In genomic region chr11:7088921-7089320, GRCh38 we compare ENCODE assay signal across 19 cellular contexts. TPM values are rescaled to one million over a fixed set of nuclear protein-coding genes. Genes with fewer than 3 reads are reported as not detected.
DNase-seq lines count a peak whose midpoint lies in the region; ATAC-seq, FAIRE-seq and TF ChIP-seq lines count a peak whose summit lies in the region.
"Had no signal": no experiment of that assay in that cellular context is flagged by ENCODE, and none has a peak within 500 bp of the region (broad histone marks: within the 10 kb centered on the region; RNA-seq: fewer than 3 reads in every experiment).

RBMXL2 (plus strand) TSS chr11:7088998; CDS start chr11:7089121, 123 bp downstream.

- FAIRE-seq in kidney (lab: Jason Lieb, UNC): no peak
- FAIRE-seq: H1, K562 had no signal

- no peak within 1 kb of the TSS for H3K27ac Mint-ChIP-seq in WTC11
- H3K27ac Mint-ChIP-seq: CD8-positive, alpha-beta memory T cell had no signal

- H3K9me3 ChIP-seq in kidney (ENCODE audit: control insufficient read depth in 1 of 2, low read length in 2 of 2): no peaks in the 10 kb centered on the region

- no peaks in the 10 kb centered on the region for H3K4me1 Mint-ChIP-seq in WTC11
- H3K4me1 Mint-ChIP-seq: CD8-positive, alpha-beta memory T cell had no signal

- ATAC-seq in WTC11: peak; percentile 88
- no peak for ATAC-seq in sciatic nerve
- ATAC-seq: K562, PC-3 had no signal

- H3K4me3 Mint-ChIP-seq in WTC11: no peak within 1 kb of the TSS
- H3K4me3 Mint-ChIP-seq: CD8-positive, alpha-beta memory T cell had no signal

- no peak within 1 kb of the TSS for H3K27ac ChIP-seq in kidney (ENCODE audit: low read depth in 2 of 2, low read length in 2 of 2)
- H3K27ac ChIP-seq: BLaER1 treated with 17β-estradiol and CSF1 and Interleukin-3, amounts not matched to agents 10 nM and 100 nM had no signal

- H3K9ac ChIP-seq in kidney (ENCODE audit: low read length in 2 of 2): no peak within 1 kb of the TSS
- H3K9ac ChIP-seq: BLaER1 treated with 17β-estradiol and CSF1 and Interleukin-3, amounts not matched to agents 10 nM and 100 nM had no signal

- CTCF ChIA-PET in WTC11 (lab: Charles Lee): no interaction called here

- H3K36me3 ChIP-seq in kidney (ENCODE audit: control insufficient read depth in 1 of 2, insufficient read depth in 2 of 2, low read length in 2 of 2): no peaks in the 10 kb centered on the region
- H3K36me3 ChIP-seq: BLaER1 treated with 17β-estradiol and CSF1 and Interleukin-3, amounts not matched to agents 10 nM and 100 nM had no signal

- H3K27me3 Mint-ChIP-seq in WTC11 (ENCODE audit: low read depth): no peaks in the 10 kb centered on the region; the same call in 1 of the 2 replicates

- no peak within 1 kb of the TSS for H3K4me3 ChIP-seq in kidney (ENCODE audit: low read length in 2 of 2)
- H3K4me3 ChIP-seq: BLaER1 treated with 17β-estradiol and CSF1 and Interleukin-3, amounts not matched to agents 10 nM and 100 nM; K562 had no signal

- no peaks in the 10 kb centered on the region for H3K36me3 Mint-ChIP-seq in WTC11
- H3K36me3 Mint-ChIP-seq: CD8-positive, alpha-beta memory T cell had no signal

- POLR2A ChIA-PET in WTC11 (lab: Charles Lee): no interaction called here

- peak; percentile 44 for DNase-seq in ELF-1 (ENCODE audit: low read depth, low spot score)
- DNase-seq in WTC11 (ENCODE audit: low spot score): peak; percentile 29
- peak; percentile 69 for DNase-seq in kidney
- peak; percentile 53 for DNase-seq in sciatic nerve (ENCODE audit: low spot score)
- no peak for DNase-seq in GM10266 (ENCODE audit: extremely low spot score)
- no peak for DNase-seq in NCI-H2107 treated with DMSO at 0.1 percent for 48 hours (lab: John Stamatoyannopoulos, UW; ENCODE audit: unreplicated experiment)
- no peak for DNase-seq in activated effector memory CD4-positive, alpha-beta T cell treated with Interleukin-2 at 50 U/mL for 16 hours
- DNase-seq: CD8-positive, alpha-beta memory T cell; NCI-H1105 treated with DMSO at 0.1 percent for 48 hours; NCI-H1694; NCI-H2081 treated with DMSO at 0.1 percent for 48 hours; NCI-H2227 treated with DMSO at 0.1 percent for 48 hours; NCI-H524; PC-3; RPMI8226; SIG-M5 had no signal

- H3K4me1 ChIP-seq in kidney (ENCODE audit: control insufficient read depth in 1 of 2, insufficient read depth in 1 of 2, low read depth in 1 of 2, low read length in 2 of 2): no peaks in the 10 kb centered on the region
- H3K4me1 ChIP-seq: BLaER1 treated with 17β-estradiol and CSF1 and Interleukin-3, amounts not matched to agents 10 nM and 100 nM had no signal

- intact Hi-C loops in kidney (cut with DNase I) (no loop called here), sciatic nerve (cut with DNase I) (no loop called here)

- TF ChIP-seq CTCF in WTC11 (IDR thresholded peaks at IDR 0.05) (no peak), kidney (IDR thresholded peaks at IDR 0.05; ENCODE audit: borderline replicate concordance, extremely low read depth, insufficient read depth) (no peak), GM10266 (IDR thresholded peaks at IDR 0.05; ENCODE audit: control insufficient read depth, insufficient read depth, low read depth, missing control alignments) (no peak)

- H3K9me3 Mint-ChIP-seq in WTC11: peaks cover 9% of the 10 kb centered on the region; the same call in 1 of the 2 replicates
- H3K9me3 Mint-ChIP-seq: CD8-positive, alpha-beta memory T cell had no signal

TF ChIP-seq in WTC11, 78 proteins besides CTCF, POLR2A, EP300 and RAD21:
- no peak for TF ChIP-seq ELF4 (CRISPR knock-in tag; IDR thresholded peaks at IDR 0.05; ENCODE audit: low read depth)
- no peak for TF ChIP-seq TP53 (CRISPR knock-in tag; IDR thresholded peaks at IDR 0.05)
- no peak for TF ChIP-seq CREM (CRISPR knock-in tag; IDR thresholded peaks at IDR 0.05)
- TF ChIP-seq ZNF138 (CRISPR knock-in tag; conservative IDR thresholded peaks at IDR 0.05): no peak
- TF ChIP-seq CBFB (CRISPR knock-in tag; IDR thresholded peaks at IDR 0.05; ENCODE audit: low read depth): no peak
- no peak for TF ChIP-seq ATF2 (CRISPR knock-in tag; IDR thresholded peaks at IDR 0.05; ENCODE audit: borderline replicate concordance, low read depth)
- no peak for TF ChIP-seq SP1 (CRISPR knock-in tag; conservative IDR thresholded peaks at IDR 0.05)
- TF ChIP-seq ZBTB43 (CRISPR knock-in tag; IDR thresholded peaks at IDR 0.05): no peak
- TF ChIP-seq HMGA2 (CRISPR knock-in tag; IDR thresholded peaks at IDR 0.05): no peak
- no peak for TF ChIP-seq CDX4 (CRISPR knock-in tag; IDR thresholded peaks at IDR 0.05; ENCODE audit: borderline replicate concordance)
- no peak for TF ChIP-seq NFE2L1 (CRISPR knock-in tag; IDR thresholded peaks at IDR 0.05)

RNA-seq across cellular contexts. Expression of gene RBMXL2, which starts in this region (rescaled TPM):
- not detected in 3 replicates for total RNA-seq in WTC11 (2021)
- 0.13 TPM for total RNA-seq in kidney
- polyA plus RNA-seq in kidney (ENCODE audit: insufficient read depth, low read depth, low replicate concordance): not detected
- 0.22 TPM for total RNA-seq in sciatic nerve
- total RNA-seq: CD8-positive, alpha-beta memory T cell; H1 had no signal
- polyA plus RNA-seq: CD8-positive, alpha-beta memory T cell; H1 had no signal

Comparison
In these comparisons a context has a peak if more than half of its experiments do, and no peak if none do; other contexts are left out.
1. Peak in DNase-seq and ATAC-seq in WTC11; RNA of the gene not detected or under 1 TPM.
2. Peak in DNase-seq in kidney; RNA of the gene not detected or under 1 TPM.
3. Peak in DNase-seq in sciatic nerve; RNA of the gene not detected or under 1 TPM.